19 cellular contexts compared by ENCODE assay signal in the genomic region with DNA sequence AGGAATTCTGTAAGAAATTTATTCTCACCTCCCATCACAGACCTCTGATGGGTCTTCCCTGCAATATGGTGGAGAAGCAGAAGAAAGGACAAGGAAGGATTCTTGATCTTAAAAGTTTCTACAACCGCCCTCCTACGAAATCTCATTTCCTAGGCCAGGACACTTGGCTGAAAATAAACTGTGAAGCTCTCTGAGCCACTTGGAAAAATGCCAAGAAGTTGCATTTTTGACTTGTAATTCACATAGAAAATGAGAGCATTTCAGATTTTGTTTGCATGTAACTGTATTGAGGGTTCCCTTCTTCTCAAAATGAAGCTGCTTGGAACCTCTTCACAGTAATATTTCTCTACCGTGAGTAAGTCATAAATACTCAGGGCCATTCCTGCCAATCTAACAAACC.
"Had no signal": no experiment of that assay in that cellular context is flagged by ENCODE, and none has a peak within 500 bp of the region (broad histone marks: within the 10 kb centered on the region; RNA-seq: fewer than 3 reads in every experiment).

No MANE protein-coding gene starts in this region.

- H3K9me3 Mint-ChIP-seq: activated CD8-positive, alpha-beta T cell treated with anti-CD3 and anti-CD28 coated beads for 36 hours; central memory CD8-positive, alpha-beta T cell; natural killer cell; T-cell had no signal

- H3K4me1 ChIP-seq: right lobe of liver, testis had no signal

- DNase-seq: activated CD8-positive, alpha-beta memory T cell treated with anti-CD3 and anti-CD28 coated beads, Interleukin-2, amount 50 U/mL, for 48 hours; activated CD8-positive, alpha-beta T cell treated with anti-CD3 and anti-CD28 coated beads for 36 hours; activated naive CD4-positive, alpha-beta T cell treated with anti-CD3 and anti-CD28 coated beads for 36 hours; effector memory CD4-positive, alpha-beta T cell; foreskin keratinocyte; left colon; mucosa of descending colon; natural killer cell; occipital lobe; right lobe of liver; stimulated activated CD4-positive, alpha-beta T cell treated with anti-CD3 and anti-CD28 coated beads, Interleukin-2, amount 100 ng/mL, for 24 hours; stimulated activated naive CD4-positive, alpha-beta T cell; T-cell; T1000; testis had no signal

- H3K4me3 ChIP-seq: mucosa of descending colon, right lobe of liver, testis had no signal

- ATAC-seq: activated CD8-positive, alpha-beta T cell treated with anti-CD3 and anti-CD28 coated beads for 36 hours; foreskin keratinocyte; left colon; mucosa of descending colon; natural killer cell; right lobe of liver; T-cell had no signal

- H3K9me3 ChIP-seq: mucosa of descending colon, right lobe of liver, testis had no signal

- H3K36me3 ChIP-seq: right lobe of liver had no signal

- H3K27ac ChIP-seq: epithelial cell of prostate, foreskin keratinocyte, right lobe of liver, testis, VCaP had no signal

- H3K27me3 ChIP-seq: foreskin keratinocyte, right lobe of liver, testis had no signal

- H3K36me3 Mint-ChIP-seq: natural killer cell, T-cell had no signal

- H3K27ac Mint-ChIP-seq: activated CD8-positive, alpha-beta T cell treated with anti-CD3 and anti-CD28 coated beads for 36 hours; activated naive CD4-positive, alpha-beta T cell treated with anti-CD3 and anti-CD28 coated beads for 36 hours; natural killer cell; progenitor cell of endocrine pancreas; T-cell had no signal

- H3K4me3 Mint-ChIP-seq: activated CD8-positive, alpha-beta T cell treated with anti-CD3 and anti-CD28 coated beads for 36 hours; activated naive CD4-positive, alpha-beta T cell treated with anti-CD3 and anti-CD28 coated beads for 36 hours; central memory CD8-positive, alpha-beta T cell; natural killer cell; T-cell had no signal

- H3K4me1 Mint-ChIP-seq: central memory CD8-positive, alpha-beta T cell; T-cell had no signal
